ENCODE assay signal across 1 cellular context in genomic region chr4:6410664-6411063, GRCh38.
TF ChIP-seq lines count a peak whose summit lies in the region.

No MANE protein-coding gene starts in this region.

TF ChIP-seq in HEK293, 187 proteins besides CTCF, POLR2A, EP300 and RAD21 (continued from another document):
- peak; percentile 80 for TF ChIP-seq ZNF518A (tag by site-specific recombination; conservative IDR thresholded peaks at IDR 0.05; ENCODE audit: low read depth)
- no peak for TF ChIP-seq ZNF514 (tag by site-specific recombination; IDR thresholded peaks at IDR 0.05)
- no peak for TF ChIP-seq ZNF19 (tag by site-specific recombination; IDR thresholded peaks at IDR 0.05; ENCODE audit: low read depth)
- TF ChIP-seq ZNF560 (tag by site-specific recombination; IDR thresholded peaks at IDR 0.05; ENCODE audit: borderline replicate concordance), result 0 out of 2 replicates have a peak, but pooled peaks have one; percentile 10
- TF ChIP-seq KLF7 (tag by site-specific recombination; IDR thresholded peaks at IDR 0.05; ENCODE audit: borderline replicate concordance), result no peak
- TF ChIP-seq MYNN (tag by site-specific recombination; IDR thresholded peaks at IDR 0.05; ENCODE audit: borderline replicate concordance), result no peak
- no peak for TF ChIP-seq ZNF132 (tag by site-specific recombination; IDR thresholded peaks at IDR 0.05; ENCODE audit: borderline replicate concordance)
- TF ChIP-seq ZNF16 (tag by site-specific recombination; IDR thresholded peaks at IDR 0.05; ENCODE audit: low read depth), result no peak
- no peak for TF ChIP-seq ZNF48 (tag by site-specific recombination; IDR thresholded peaks at IDR 0.05)
- TF ChIP-seq ATF2 (tag by site-specific recombination; IDR thresholded peaks at IDR 0.05; ENCODE audit: low read depth), result no peak
- TF ChIP-seq ZNF660 (tag by site-specific recombination; IDR thresholded peaks at IDR 0.05), result no peak
- TF ChIP-seq ZBTB8A (tag by site-specific recombination; IDR thresholded peaks at IDR 0.05), result peak; percentile 38; the same call in 1 of the 2 replicates
- no peak for TF ChIP-seq ZNF138 (tag by site-specific recombination; IDR thresholded peaks at IDR 0.05; ENCODE audit: borderline replicate concordance)
- TF ChIP-seq ZNF140 (tag by site-specific recombination; IDR thresholded peaks at IDR 0.05), result 0 out of 2 replicates have a peak, but pooled peaks have one; percentile 48
- no peak for TF ChIP-seq ZNF488 (tag by site-specific recombination; IDR thresholded peaks at IDR 0.05)
- TF ChIP-seq ZBTB11 (tag by site-specific recombination; conservative IDR thresholded peaks at IDR 0.05; ENCODE audit: low read depth), result peak; percentile 58; the same call in 1 of the 2 replicates
- no peak for TF ChIP-seq ZNF112 (tag by site-specific recombination; IDR thresholded peaks at IDR 0.05)
- peak; percentile 23; the same call in 1 of the 2 replicates for TF ChIP-seq ZNF664 (tag by site-specific recombination; IDR thresholded peaks at IDR 0.05)
- TF ChIP-seq SCRT2 (tag by site-specific recombination; IDR thresholded peaks at IDR 0.05), result no peak
- no peak for TF ChIP-seq SCRT1 (tag by site-specific recombination; IDR thresholded peaks at IDR 0.05; ENCODE audit: borderline replicate concordance)
- no peak for TF ChIP-seq ZNF513 (tag by site-specific recombination; IDR thresholded peaks at IDR 0.05)
- TF ChIP-seq ZNF701 (tag by site-specific recombination; IDR thresholded peaks at IDR 0.05), result no peak
- 0 out of 2 replicates have a peak, but pooled peaks have one; percentile 15 for TF ChIP-seq REST (tag by site-specific recombination; IDR thresholded peaks at IDR 0.05)
- TF ChIP-seq BCL11A (tag by site-specific recombination; IDR thresholded peaks at IDR 0.05; ENCODE audit: low read depth), result no peak
- TF ChIP-seq ZNF623 (tag by site-specific recombination; IDR thresholded peaks at IDR 0.05), result peak; percentile 55
- no peak for TF ChIP-seq ZNF18 (tag by site-specific recombination; IDR thresholded peaks at IDR 0.05)
- TF ChIP-seq ZNF394 (tag by site-specific recombination; IDR thresholded peaks at IDR 0.05; ENCODE audit: borderline replicate concordance), result peak; percentile 84
- TF ChIP-seq ZNF426 (tag by site-specific recombination; IDR thresholded peaks at IDR 0.05), result peak; percentile 54
